Comparison of ENCODE assay signal across 19 cellular contexts in genomic region chr2:44286884-44287638, GRCh38. TPM values are rescaled to one million over a fixed set of nuclear protein-coding genes. Genes with fewer than 3 reads are reported as not detected.
DNase-seq lines count a peak whose midpoint lies in the region; ATAC-seq, FAIRE-seq and TF ChIP-seq lines count a peak whose summit lies in the region.
"Had no signal": no experiment of that assay in that cellular context is flagged by ENCODE, and none has a peak within 500 bp of the region (broad histone marks: within the 10 kb centered on the region; RNA-seq: fewer than 3 reads in every experiment).

No MANE protein-coding gene starts in this region.

- no peaks in the 10 kb centered on the region for H3K9me1 ChIP-seq in K562 (ENCODE audit: control insufficient read depth, insufficient read depth, low read length)

- FAIRE-seq in K562 (lab: Jason Lieb, UNC) (no peak), HepG2 (lab: Jason Lieb, UNC) (no peak)
- FAIRE-seq: GM12891, H54 had no signal

- ATAC-seq in K562: no peak
- no peak for ATAC-seq in HepG2
- ATAC-seq in GM21737 (IDR thresholded peaks at IDR 0.05; ENCODE audit: unreplicated experiment): no peak
- no peak for ATAC-seq in upper lobe of right lung

- H3K9me3 Mint-ChIP-seq in Calu3 (ENCODE audit: low read depth, unreplicated experiment): no peaks in the 10 kb centered on the region
- H3K9me3 Mint-ChIP-seq: CD4-positive, alpha-beta T cell had no signal

- H3K4me1 ChIP-seq in K562 (replicated peaks in 1 of 2; ENCODE audit: control insufficient read depth in 2 of 2, insufficient read depth in 2 of 2, low read length in 2 of 2) (peaks cover 0 to 6% of the 10 kb centered on the region in 2 experiments; a peak in 1 of 5 replicates), HepG2 (ENCODE audit: insufficient read depth, low read length) (peaks cover 41% of the 10 kb centered on the region), prostate gland (replicated peaks) (no peaks in the 10 kb centered on the region), upper lobe of right lung (peaks cover 12% of the 10 kb centered on the region)

- H3K4me3 Mint-ChIP-seq in Calu3 (ENCODE audit: low read depth, unreplicated experiment): peak overlapping the region; percentile 5
- H3K4me3 Mint-ChIP-seq: B cell; CD4-positive, alpha-beta T cell had no signal

- TF ChIP-seq EP300 in K562 (IDR thresholded peaks at IDR 0.05; ENCODE audit: low read length) (no peak), HepG2 (IDR thresholded peaks at IDR 0.05; ENCODE audit: low read depth in 2 of 2, low read length in 2 of 2) (no peak), HepG2 (CRISPR knock-in tag; IDR thresholded peaks at IDR 0.05; ENCODE audit: borderline replicate concordance) (no peak)

- BruUV-seq in Calu3 (replicated peaks; lab: Mats Ljungman, UMichigan): no TSS peak
- no TSS peak for BruUV-seq in K562 (replicated peaks; lab: Mats Ljungman, UMichigan)
- no TSS peak for BruUV-seq in HepG2 (replicated peaks; lab: Mats Ljungman, UMichigan)

- H3K27ac ChIP-seq in K562 (ENCODE audit: extremely low read depth, low read depth, low read length) (no peak overlapping the region), HepG2 (ENCODE audit: extremely low read length, insufficient read depth, low read length) (no peak overlapping the region), prostate gland (no peak overlapping the region), upper lobe of right lung (no peak overlapping the region)

- H3K4me1 Mint-ChIP-seq in Calu3 (ENCODE audit: low read depth, unreplicated experiment): peaks cover 37% of the 10 kb centered on the region

- H2AFZ ChIP-seq in K562 (ENCODE audit: low read depth, low read length) (no peak overlapping the region), HepG2 (ENCODE audit: low read length) (no peak overlapping the region)

- H3K36me3 ChIP-seq in K562 (ENCODE audit: control insufficient read depth, insufficient read depth, low read length) (no peaks in the 10 kb centered on the region), HepG2 (replicated peaks in 1 of 2; ENCODE audit: control insufficient read depth in 1 of 2, insufficient read depth in 2 of 2, low read length in 2 of 2) (no peaks in the 10 kb centered on the region), prostate gland (no peaks in the 10 kb centered on the region), upper lobe of right lung (no peaks in the 10 kb centered on the region)

- H3K27ac Mint-ChIP-seq in Calu3 (ENCODE audit: unreplicated experiment): peak overlapping the region; percentile 30
- H3K27ac Mint-ChIP-seq: B cell; CD4-positive, alpha-beta T cell had no signal

- TF ChIP-seq CTCF in Calu3 (IDR thresholded peaks at IDR 0.05; ENCODE audit: unreplicated experiment) (no peak), K562 (IDR thresholded peaks at IDR 0.05 in 2 of 3, conservative IDR thresholded peaks at IDR 0.05 in 1 of 3; ENCODE audit: insufficient read depth in 2 of 3, low read depth in 1 of 3, low read length in 3 of 3) (no peak), HepG2 (CRISPR knock-in tag; IDR thresholded peaks at IDR 0.05) (no peak), prostate gland (IDR thresholded peaks at IDR 0.05) (no peak), upper lobe of right lung (IDR thresholded peaks at IDR 0.05) (no peak)

- H3K27me3 ChIP-seq in K562 (ENCODE audit: control insufficient read depth in 2 of 2, insufficient read depth in 2 of 2, low read length in 2 of 2) (peaks cover 25 to 34% of the 10 kb centered on the region in 2 experiments), HepG2 (ENCODE audit: control insufficient read depth in 1 of 2, insufficient read depth in 2 of 2, low read length in 2 of 2) (peaks cover 1 to 3% of the 10 kb centered on the region in 2 experiments; a peak in 2 of 5 replicates), prostate gland (replicated peaks; ENCODE audit: insufficient read depth) (no peaks in the 10 kb centered on the region), upper lobe of right lung (no peaks in the 10 kb centered on the region)

- H3K9ac ChIP-seq in K562 (ENCODE audit: insufficient read depth in 1 of 2, low read depth in 2 of 2, low read length in 2 of 2) (no peak overlapping the region), HepG2 (ENCODE audit: insufficient read depth, low read depth, low read length) (no peak overlapping the region)

- H3K4me2 ChIP-seq in K562 (ENCODE audit: insufficient read depth, low read length) (no peak overlapping the region), HepG2 (ENCODE audit: low read depth, low read length) (no peak overlapping the region)

- H3K4me3 ChIP-seq in K562 (no peak overlapping the region), HepG2 (replicated peaks in 1 of 3; ENCODE audit: insufficient read depth in 1 of 3, low read depth in 2 of 3, low read length in 3 of 3) (no peak overlapping the region), prostate gland (no peak overlapping the region), upper lobe of right lung (no peak overlapping the region)

- in situ Hi-C loops in K562 (cut with MboI) (no loop called here), HepG2 (cut with HindIII; ENCODE audit: extremely low pct_ligation_motif_present, low pct_unique_long_range_greater_than_20kb) (no loop called here)

- CTCF ChIA-PET in Calu3 (lab: Charles Lee) (interaction anchor here (0.6 to 0.7 kb wide), 2 partner anchors 12 to 221 kb away, joined by 3 to 5 read pairs; partner anchors contain the start of gene SLC3A1), K562 (lab: Yijun Ruan, JAX; ENCODE audit: low intra/inter-chr PET ratio) (no interaction called here), HepG2 (lab: Yijun Ruan, JAX; ENCODE audit: low intra/inter-chr PET ratio, low total read pairs) (no interaction called here)

- TF ChIP-seq RAD21 in K562 (CRISPR knock-in tag; conservative IDR thresholded peaks at IDR 0.05 in 1 of 2, IDR thresholded peaks at IDR 0.05 in 1 of 2): no peak
- TF ChIP-seq RAD21 in HepG2 (CRISPR knock-in tag; IDR thresholded peaks at IDR 0.05): no peak

- no peaks in the 10 kb centered on the region for H3K9me3 ChIP-seq in K562 (replicated peaks; ENCODE audit: control insufficient read depth, insufficient read depth, low read depth, low read length)
- H3K9me3 ChIP-seq in HepG2 (ENCODE audit: low read length): no peaks in the 10 kb centered on the region
- no peaks in the 10 kb centered on the region for H3K9me3 ChIP-seq in prostate gland
- H3K9me3 ChIP-seq in upper lobe of right lung: no peaks in the 10 kb centered on the region

- WGBS in K562 (ENCODE audit: insufficient coverage, low coverage, missing lambda C conversion rate): 1% methylated on average over 6 of the region's 6 CpGs
- 29% methylated on average over 6 of the region's 6 CpGs for WGBS in HepG2 (ENCODE audit: low lambda C conversion rate)
- WGBS in prostate gland: 70% methylated on average over 6 of the region's 6 CpGs

- H4K20me1 ChIP-seq in K562 (replicated peaks; ENCODE audit: control insufficient read depth, insufficient read depth, low read length) (no peaks in the 10 kb centered on the region), HepG2 (ENCODE audit: insufficient read depth, low read length) (no peaks in the 10 kb centered on the region)

- H3K79me2 ChIP-seq in K562 (ENCODE audit: control insufficient read depth, insufficient read depth, low read length) (no peaks in the 10 kb centered on the region), HepG2 (ENCODE audit: insufficient read depth, low read length) (no peaks in the 10 kb centered on the region)

- DNase-seq in Calu3: no peak
- DNase-seq in K562 (ENCODE audit: extremely low read depth in 1 of 4, low spot score in 3 of 4): no peak
- no peak for DNase-seq in HepG2 (ENCODE audit: low spot score)
- peak; percentile 47 for DNase-seq in prostate gland (ENCODE audit: low spot score)
- no peak for DNase-seq in NCI-H2107 (lab: John Stamatoyannopoulos, UW)
- no peak for DNase-seq in DMS153 (lab: John Stamatoyannopoulos, UW)
- DNase-seq in upper lobe of right lung: no peak
- DNase-seq: CD4-positive, alpha-beta T cell; GF-D8; NCI-H1417; NCI-H187 treated with DMSO at 0.1 percent for 48 hours; NCI-H446 treated with DMSO at 0.1 percent for 48 hours; NCI-H748 treated with DMSO at 0.1 percent for 48 hours; SW 1271 had no signal

- POLR2A ChIA-PET in K562 (lab: Yijun Ruan, JAX): interaction anchor here (1.1 kb wide), 1 partner anchor 20 kb away, joined by 4 read pairs; no protein-coding TSS in a partner anchor
- POLR2A ChIA-PET in HepG2 (lab: Yijun Ruan, JAX): no interaction called here

- H3K36me3 Mint-ChIP-seq in Calu3 (ENCODE audit: insufficient read depth, unreplicated experiment): peaks cover 26% of the 10 kb centered on the region

- H3K27me3 Mint-ChIP-seq in Calu3 (ENCODE audit: unreplicated experiment): no peaks in the 10 kb centered on the region

- TF ChIP-seq POLR2A in K562 (conservative IDR thresholded peaks at IDR 0.05) (no peak), HepG2 (IDR thresholded peaks at IDR 0.05; ENCODE audit: insufficient read depth in 1 of 2, low read depth in 2 of 2, low read length in 2 of 2) (no peak), prostate gland (IDR thresholded peaks at IDR 0.05) (no peak)

- intact Hi-C loops in Calu3 (cut with micrococcal nuclease; ENCODE audit: unreplicated experiment) (no loop called here), K562 (cut with micrococcal nuclease) (no loop called here), HepG2 (cut with micrococcal nuclease; ENCODE audit: unreplicated experiment) (no loop called here), prostate gland (cut with DNase I) (no loop called here), upper lobe of right lung (cut with DNase I) (no loop called here)

RNA-seq across cellular contexts. Expression of gene SLC3A1, which starts 11.8 kb away (rescaled TPM):
- total RNA-seq in Calu3 (2022) (7.5 and 10.5 TPM in 2 replicates), K562 (2014; rRNA removed) (0.18 TPM in 1 of 2 replicates, not detected in the other), K562 (2014; rRNA removed; fragmentation: Illumina TruSeq; extraction: Trizol) (not detected in 2 replicates), K562 (2015; rRNA removed; fragmentation: Illumina TruSeq; extraction: Trizol) (not detected in 2 replicates), K562 (2021) (not detected in 2 replicates), HepG2 (2016; rRNA removed; fragmentation: Illumina TruSeq; extraction: Trizol) (not detected in 2 replicates), prostate gland (1 to 10 TPM in 1 of 2 donors, under 1 TPM in 1; 0.91 to 1.4 TPM), upper lobe of right lung (0.17 TPM)
- 0.21 TPM in 1 of 2 replicates, not detected in the other for total RNA-seq in K562 (2011; cell fraction: chromatin; rRNA removed; ENCODE audit: low replicate concordance)
- total RNA-seq in K562 (2011; cell fraction: nucleolus; rRNA removed): not detected in 2 replicates
- total RNA-seq in K562 (2011; cell fraction: nucleoplasm; rRNA removed): 0.38 TPM in 1 of 2 replicates, not detected in the other
- polyA plus RNA-seq in K562 (2011; rRNA removed) (0.05 TPM in 1 of 2 replicates, not detected in the other), K562 (2014; fragmentation: Illumina TruSeq; extraction: Trizol) (not detected in 2 replicates), K562 (2014; fragmentation: Nextera tagmentation; extraction: Ambion mirVana) (under 1 TPM; 0.04 to 0.08 TPM), K562 (2014; rRNA removed) (not detected in 2 replicates), HepG2 (2011; rRNA removed) (0.15 and 0.18 TPM in 2 replicates)
- not detected in 2 replicates for polyA plus RNA-seq in K562 (2011; cell fraction: cytosol; rRNA removed)
- polyA plus RNA-seq in K562 (2011; cell fraction: nucleus; rRNA removed): 0.08 and 0.09 TPM in 2 replicates
- 0.06 TPM in 1 of 2 replicates, not detected in the other for polyA plus RNA-seq in K562 (2012)
- 0.33 TPM in 1 of 2 replicates, not detected in the other for polyA minus RNA-seq in K562 (2011; rRNA and poly(A)+ RNA removed)
- not detected in 2 replicates for polyA minus RNA-seq in K562 (2011; cell fraction: cytosol; rRNA and poly(A)+ RNA removed)
- polyA minus RNA-seq in K562 (2011; cell fraction: nucleus; rRNA and poly(A)+ RNA removed): not detected in 2 replicates
- total RNA-seq in HepG2 (2016; cell fraction: cytosol; rRNA removed; fragmentation: Illumina TruSeq; extraction: Trizol; ENCODE audit: low read depth): not detected in 2 replicates
- total RNA-seq in HepG2 (2016; cell fraction: insoluble cytoplasmic fraction; rRNA removed; fragmentation: Illumina TruSeq; extraction: Trizol): not detected in 2 replicates
- not detected in 2 replicates for total RNA-seq in HepG2 (2016; cell fraction: membrane; rRNA removed; fragmentation: Illumina TruSeq; extraction: Trizol)
- total RNA-seq in HepG2 (2016; cell fraction: nucleus; rRNA removed; fragmentation: Illumina TruSeq; extraction: Trizol): not detected in 2 replicates
- 0.03 and 0.15 TPM in 2 replicates for polyA plus RNA-seq in HepG2 (2011; cell fraction: cytosol; rRNA removed)
- polyA plus RNA-seq in HepG2 (2011; cell fraction: nucleus; rRNA removed): 0.10 TPM in 1 of 2 replicates, not detected in the other
- 0.19 and 0.35 TPM in 2 replicates for polyA plus RNA-seq in HepG2 (2012)
- polyA plus RNA-seq in HepG2 (2016; cell fraction: cytosol; fragmentation: Illumina TruSeq; extraction: Trizol; ENCODE audit: low read depth): not detected in 2 replicates
- polyA plus RNA-seq in HepG2 (2016; cell fraction: insoluble cytoplasmic fraction; fragmentation: Illumina TruSeq; extraction: Trizol; ENCODE audit: low read depth): not detected in 2 replicates
- not detected in 2 replicates for polyA plus RNA-seq in HepG2 (2016; cell fraction: membrane; fragmentation: Illumina TruSeq; extraction: Trizol; ENCODE audit: low read depth)
- polyA plus RNA-seq in HepG2 (2016; cell fraction: nucleus; fragmentation: Illumina TruSeq; extraction: Trizol; ENCODE audit: insufficient read depth, low read depth): 0.31 TPM in 1 of 2 replicates, not detected in the other
- polyA minus RNA-seq in HepG2 (2011; rRNA and poly(A)+ RNA removed; ENCODE audit: low replicate concordance): 0.42 TPM in 1 of 2 replicates, not detected in the other
- not detected in 2 replicates for polyA minus RNA-seq in HepG2 (2011; cell fraction: cytosol; rRNA and poly(A)+ RNA removed)
- polyA minus RNA-seq in HepG2 (2011; cell fraction: nucleus; rRNA and poly(A)+ RNA removed): 0.26 and 0.37 TPM in 2 replicates
- total RNA-seq: HT1080 had no signal
